ENCODE assay signal across 2 cellular contexts in genomic region chr4:184102488-184102887, GRCh38.
TF ChIP-seq lines count a peak whose summit lies in the region.

No MANE protein-coding gene starts in this region.

TF ChIP-seq in SK-N-SH, 30 proteins besides CTCF, POLR2A, EP300 and RAD21 (continued from another document):
- no peak for TF ChIP-seq REST (IDR thresholded peaks at IDR 0.05; ENCODE audit: low read depth, low read length)
- TF ChIP-seq NFIC (IDR thresholded peaks at IDR 0.05; ENCODE audit: borderline replicate concordance), result no peak
- TF ChIP-seq GABPA (IDR thresholded peaks at IDR 0.05; ENCODE audit: low read depth), result no peak
- no peak for TF ChIP-seq TEAD4 (IDR thresholded peaks at IDR 0.05; ENCODE audit: borderline replicate concordance, insufficient read depth)
- TF ChIP-seq RFX5 (IDR thresholded peaks at IDR 0.05; ENCODE audit: low read length), result no peak
- TF ChIP-seq TCF12 (IDR thresholded peaks at IDR 0.05), result no peak
- no peak for TF ChIP-seq GATA2 (CRISPR knock-in tag; IDR thresholded peaks at IDR 0.05)
- no peak for TF ChIP-seq ELF1 (IDR thresholded peaks at IDR 0.05)
- TF ChIP-seq USF2 (IDR thresholded peaks at IDR 0.05; ENCODE audit: borderline replicate concordance, low read depth, low read length), result no peak
- no peak for TF ChIP-seq TAF1 (IDR thresholded peaks at IDR 0.05; ENCODE audit: borderline replicate concordance, low read depth, low read length)

TF ChIP-seq in WTC11, 78 proteins besides CTCF, POLR2A, EP300 and RAD21 (continued from another document):
- no peak for TF ChIP-seq E2F4 (CRISPR knock-in tag; IDR thresholded peaks at IDR 0.05; ENCODE audit: borderline replicate concordance, low read depth)
- no peak for TF ChIP-seq OVOL2 (CRISPR knock-in tag; IDR thresholded peaks at IDR 0.05; ENCODE audit: borderline replicate concordance)
- TF ChIP-seq ZMAT4 (CRISPR knock-in tag; IDR thresholded peaks at IDR 0.05), result no peak
- TF ChIP-seq IRF2 (CRISPR knock-in tag; IDR thresholded peaks at IDR 0.05; ENCODE audit: borderline replicate concordance, low read depth), result no peak
- no peak for TF ChIP-seq ATF6 (CRISPR knock-in tag; IDR thresholded peaks at IDR 0.05)
